ENCODE assay signal across 14 cellular contexts in genomic region chr6:132062626-132063025, GRCh38.
DNase-seq lines count a peak whose midpoint lies in the region; ATAC-seq, FAIRE-seq and TF ChIP-seq lines count a peak whose summit lies in the region.
"Had no signal": no experiment of that assay in that cellular context is flagged by ENCODE, and none has a peak within 500 bp of the region (broad histone marks: within the 10 kb centered on the region; RNA-seq: fewer than 3 reads in every experiment).

No MANE protein-coding gene starts in this region.

- H3K4me1 ChIP-seq in right atrium auricular region (peaks cover 0 to 48% of the 10 kb centered on the region in 2 donors), heart right ventricle (peaks cover 0 to 33% (median 6%) of the 10 kb centered on the region in 9 donors), endothelial cell of umbilical vein (ENCODE audit: control insufficient read depth, extremely low read depth, insufficient read depth, low read length) (peaks cover 71% of the 10 kb centered on the region), smooth muscle cell (ENCODE audit: low read depth) (peaks cover 21% of the 10 kb centered on the region)

- H3K4me2 ChIP-seq in endothelial cell of umbilical vein (ENCODE audit: insufficient read depth, low read length) (peak overlapping the region; percentile 66), smooth muscle cell (peak overlapping the region; percentile 63)
- H3K4me2 ChIP-seq: GM23338 had no signal

- DNase-seq in right atrium auricular region (ENCODE audit: low spot score) (no peak), heart right ventricle (no peak), RPMI7951 (ENCODE audit: low read depth) (peak; percentile 30), endothelial cell of umbilical vein (ENCODE audit: low read depth, low spot score) (peak; percentile 66), smooth muscle cell (lab: John Stamatoyannopoulos, UW; ENCODE audit: unreplicated experiment) (no peak), NCI-H524 treated with DMSO at 0.1 percent for 48 hours (lab: John Stamatoyannopoulos, UW) (no peak), sciatic nerve (ENCODE audit: low spot score) (no peak)
- DNase-seq: 8988T, NCI-H1436 treated with DMSO at 0.1 percent for 48 hours, NCI-H446 treated with DMSO at 0.1 percent for 48 hours had no signal

- H3K27ac ChIP-seq in right atrium auricular region (peak overlapping the region; percentile 18 to 33), heart right ventricle (peak overlapping the region in 1 of 10 donors; percentile 50), endothelial cell of umbilical vein (ENCODE audit: insufficient read depth, low read depth, low read length) (peak overlapping the region; percentile 99), smooth muscle cell (ENCODE audit: low read depth) (peak overlapping the region; percentile 95)

- 64 to 68% methylated on average over 3 of the region's 3 CpGs for whole genome bisulfite sequencing in heart right ventricle, 2 donors
- WGBS in smooth muscle cell (ENCODE audit: low lambda C conversion rate), result 37% methylated on average over 3 of the region's 3 CpGs

- intact Hi-C loops in heart right ventricle (cut with DNase I) (loop anchor here in 1 of 10 donors (5.0 kb wide), 1 partner anchor 110 kb away; the partner anchor contains the start of gene CCN2), endothelial cell of umbilical vein (cut with micrococcal nuclease) (loop anchor here (1.0 kb wide), 10 partner anchors 10 to 156 kb away; partner anchors contain the start of gene CCN2), sciatic nerve (cut with DNase I) (no loop called here)

- H3F3A ChIP-seq in smooth muscle cell (ENCODE audit: low read depth), result peaks cover 21% of the 10 kb centered on the region

- CTCF ChIA-PET in endothelial cell of umbilical vein (lab: Charles Lee), result interaction anchor here (1.1 to 4.0 kb wide), 9 partner anchors 22 to 156 kb away, joined by 3 to 16 read pairs (median 5); partner anchors contain the start of gene CCN2

- no peak for ATAC-seq in heart right ventricle
- no peak for ATAC-seq in sciatic nerve
- ATAC-seq in GM18868 (IDR thresholded peaks at IDR 0.05; ENCODE audit: unreplicated experiment), result no peak
- ATAC-seq: GM12878, GM23338 had no signal

- no peaks in the 10 kb centered on the region for H3K36me3 ChIP-seq in right atrium auricular region
- no peaks in the 10 kb centered on the region for H3K36me3 ChIP-seq in heart right ventricle
- H3K36me3 ChIP-seq in endothelial cell of umbilical vein (ENCODE audit: control insufficient read depth in 2 of 2, extremely low read depth in 1 of 2, insufficient read depth in 2 of 2, low read length in 2 of 2), result no peaks in the 10 kb centered on the region
- no peaks in the 10 kb centered on the region for H3K36me3 ChIP-seq in smooth muscle cell (ENCODE audit: low read depth)

- no peak for TF ChIP-seq CTCF in right atrium auricular region (IDR thresholded peaks at IDR 0.05)
- TF ChIP-seq CTCF in heart right ventricle (IDR thresholded peaks at IDR 0.05), result no peak
- TF ChIP-seq CTCF in endothelial cell of umbilical vein (IDR thresholded peaks at IDR 0.05; ENCODE audit: extremely low read depth in 1 of 2, insufficient read depth in 1 of 2, low read depth in 1 of 2, low read length in 2 of 2), result no peak
- TF ChIP-seq CTCF in smooth muscle cell (IDR thresholded peaks at IDR 0.05; ENCODE audit: borderline replicate concordance, insufficient read depth, poor library complexity, severe bottlenecking), result no peak

- H3K9ac ChIP-seq in endothelial cell of umbilical vein (replicated peaks; ENCODE audit: extremely low read depth, insufficient read depth, low read length) (peak overlapping the region; percentile 87), smooth muscle cell (ENCODE audit: low read depth) (peak overlapping the region; percentile 65)

- H4K20me1 ChIP-seq in endothelial cell of umbilical vein (replicated peaks; ENCODE audit: control insufficient read depth, extremely low read depth, insufficient read depth, low read length) (no peaks in the 10 kb centered on the region), smooth muscle cell (ENCODE audit: low read depth) (no peaks in the 10 kb centered on the region)

- H3K4me3 ChIP-seq in right atrium auricular region (no peak overlapping the region), heart right ventricle (no peak overlapping the region), endothelial cell of umbilical vein (replicated peaks in 1 of 3; ENCODE audit: insufficient read depth in 1 of 3, low read depth in 1 of 3, low read length in 3 of 3) (no peak overlapping the region), smooth muscle cell (no peak overlapping the region)
- H3K4me3 ChIP-seq: GM12878, GM23338 had no signal

- H3K79me2 ChIP-seq in endothelial cell of umbilical vein (ENCODE audit: control insufficient read depth, insufficient read depth, low read length), result no peaks in the 10 kb centered on the region
- H3K79me2 ChIP-seq in smooth muscle cell (ENCODE audit: low read depth), result no peaks in the 10 kb centered on the region

- H3K9me1 ChIP-seq in endothelial cell of umbilical vein (replicated peaks; ENCODE audit: control insufficient read depth, extremely low read depth, insufficient read depth, low read length), result no peaks in the 10 kb centered on the region

- no peak for TF ChIP-seq POLR2A in endothelial cell of umbilical vein (IDR thresholded peaks at IDR 0.05; ENCODE audit: low read depth, low read length)

- no peak overlapping the region for H2AFZ ChIP-seq in endothelial cell of umbilical vein (ENCODE audit: low read depth, low read length)
- H2AFZ ChIP-seq in smooth muscle cell (ENCODE audit: low read depth), result no peak overlapping the region
- H2AFZ ChIP-seq: GM23338 had no signal

- FAIRE-seq in endothelial cell of umbilical vein (lab: Jason Lieb, UNC), result no peak
- FAIRE-seq: GM12878, HTR-8/SVneo had no signal

- POLR2A ChIA-PET in endothelial cell of umbilical vein (lab: Charles Lee), result interaction anchor here (0.8 to 7.0 kb wide), 7 partner anchors 10 to 113 kb away, joined by 5 to 167 read pairs (median 12); partner anchors contain the start of gene CCN2

- TSS peak; percentile 84 for BruUV-seq in endothelial cell of umbilical vein (replicated peaks; lab: Mats Ljungman, UMichigan)

- H3K27me3 ChIP-seq in right atrium auricular region (no peaks in the 10 kb centered on the region), heart right ventricle (no peaks in the 10 kb centered on the region), endothelial cell of umbilical vein (ENCODE audit: control insufficient read depth in 2 of 2, insufficient read depth in 2 of 2, low read length in 2 of 2) (no peaks in the 10 kb centered on the region), smooth muscle cell (ENCODE audit: low read depth) (no peaks in the 10 kb centered on the region)

- dilution Hi-C loops in endothelial cell of umbilical vein (cut with MboI; ENCODE audit: extremely low pct_ligation_motif_present, low sequenced_read_pairs), result no loop called here

- H3K9me3 ChIP-seq in right atrium auricular region (no peaks in the 10 kb centered on the region), heart right ventricle (no peaks in the 10 kb centered on the region), endothelial cell of umbilical vein (replicated peaks; ENCODE audit: control insufficient read depth, insufficient read depth, low read length) (no peaks in the 10 kb centered on the region), smooth muscle cell (replicated peaks; ENCODE audit: low read depth) (no peaks in the 10 kb centered on the region)

TF ChIP-seq in endothelial cell of umbilical vein, 7 proteins besides CTCF, POLR2A, EP300 and RAD21:
- TF ChIP-seq EZH2 (IDR thresholded peaks at IDR 0.05; ENCODE audit: borderline replicate concordance, low read depth, low read length, severe bottlenecking) (no peak), POLR2AphosphoS5 (IDR thresholded peaks at IDR 0.05; ENCODE audit: insufficient read depth, low read depth, low read length) (no peak), FOS (IDR thresholded peaks at IDR 0.05; ENCODE audit: borderline replicate concordance, insufficient read depth, low read length) (no peak), MYC (IDR thresholded peaks at IDR 0.05; ENCODE audit: low read depth, low read length) (no peak), GATA2 (IDR thresholded peaks at IDR 0.05; ENCODE audit: insufficient read depth, insufficient read length, low read depth, low read length) (no peak), JUN (IDR thresholded peaks at IDR 0.05; ENCODE audit: borderline replicate concordance, insufficient read depth, insufficient read length, low read depth) (no peak)
- TF ChIP-seq, protein P1, sequence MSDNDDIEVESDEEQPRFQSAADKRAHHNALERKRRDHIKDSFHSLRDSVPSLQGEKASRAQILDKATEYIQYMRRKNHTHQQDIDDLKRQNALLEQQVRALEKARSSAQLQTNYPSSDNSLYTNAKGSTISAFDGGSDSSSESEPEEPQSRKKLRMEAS (IDR thresholded peaks at IDR 0.05; ENCODE audit: insufficient read depth, insufficient read length), result no peak
TF ChIP-seq in endothelial cell of umbilical vein: peak in this region for 0.

Comparison
In these comparisons a context has a peak if more than half of its experiments do, and no peak if none do; other contexts are left out.
1. DNase-seq: peak in RPMI7951 (single experiment) and endothelial cell of umbilical vein (single experiment); none in right atrium auricular region (single experiment), heart right ventricle (0 of 2), smooth muscle cell (single experiment), NCI-H524 treated with DMSO at 0.1 percent for 48 hours (single experiment) and sciatic nerve (single experiment).